28 cellular contexts compared by ENCODE assay signal in the genomic region with DNA sequence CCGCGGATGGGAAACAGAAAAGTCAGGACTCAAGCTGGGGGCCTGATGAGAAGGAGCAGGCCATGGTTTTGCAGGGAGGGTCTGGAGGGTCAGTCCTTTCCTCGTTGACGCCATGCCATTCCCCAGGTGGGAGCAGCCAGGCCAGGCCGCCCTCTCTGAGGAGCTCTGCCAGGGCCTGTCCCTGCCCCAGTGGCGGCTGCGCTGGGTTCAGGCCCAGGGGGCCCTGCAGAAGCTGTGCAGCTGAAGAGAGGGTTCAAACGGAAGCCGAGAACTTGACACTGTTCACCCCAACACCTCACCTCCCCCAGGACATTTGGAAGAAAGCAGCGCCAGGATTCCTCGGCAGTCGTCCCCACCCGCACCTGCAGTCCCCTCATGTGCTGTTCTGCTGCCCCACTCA. TPM values are rescaled to one million over a fixed set of nuclear protein-coding genes. Genes with fewer than 3 reads are reported as not detected.
DNase-seq lines count a peak whose midpoint lies in the region; ATAC-seq and TF ChIP-seq lines count a peak whose summit lies in the region.
"Had no signal": no experiment of that assay in that cellular context is flagged by ENCODE, and none has a peak within 500 bp of the region (broad histone marks: within the 10 kb centered on the region; RNA-seq: fewer than 3 reads in every experiment).

No MANE protein-coding gene starts in this region.

- intact Hi-C loops in CD4-positive, alpha-beta T cell (cut with DNase I, micrococcal nuclease), result no loop called here
- intact Hi-C loops in stomach (cut with DNase I; ENCODE audit: low total_unique reads), result no loop called here

- H3K4me1 Mint-ChIP-seq in activated T-cell treated with anti-CD3 and anti-CD28 coated beads, Interleukin-2, amount 50 U/mL, for 24 hours (ENCODE audit: low read depth), result no peaks in the 10 kb centered on the region
- no peaks in the 10 kb centered on the region for H3K4me1 Mint-ChIP-seq in activated T-cell treated with anti-CD3 and anti-CD28 coated beads, Interleukin-2, amount 50 U/mL, for 72 hours (ENCODE audit: low read depth)
- peaks cover 4% of the 10 kb centered on the region for H3K4me1 Mint-ChIP-seq in CD4-positive, alpha-beta T cell (ENCODE audit: low read depth)
- no peaks in the 10 kb centered on the region for H3K4me1 Mint-ChIP-seq in neural crest cell
- H3K4me1 Mint-ChIP-seq: IgD-negative memory B cell had no signal

- no peak overlapping the region for H3K4me3 Mint-ChIP-seq in activated T-cell treated with anti-CD3 and anti-CD28 coated beads, Interleukin-2, amount 50 U/mL, for 24 hours
- H3K4me3 Mint-ChIP-seq in activated T-cell treated with anti-CD3 and anti-CD28 coated beads, Interleukin-2, amount 50 U/mL, for 72 hours, result no peak overlapping the region
- H3K4me3 Mint-ChIP-seq in CD4-positive, alpha-beta T cell, result no peak overlapping the region
- peak overlapping the region; percentile 54 for H3K4me3 Mint-ChIP-seq in neural crest cell

- TF ChIP-seq POLR2A in stomach (IDR thresholded peaks at IDR 0.05), result no peak

- CTCF ChIA-PET in CD4-positive, alpha-beta T cell (lab: Charles Lee), result no interaction called here
- CTCF ChIA-PET in RWPE1 (lab: Yijun Ruan, JAX), result no interaction called here

- ATAC-seq in activated T-cell treated with anti-CD3 and anti-CD28 coated beads, Interleukin-2, amount 50 U/mL, for 72 hours (replicated peaks in 1 of 2), result no peak
- ATAC-seq in CD4-positive, alpha-beta T cell (ENCODE audit: poor library complexity), result no peak
- no peak for ATAC-seq in HG03095 (IDR thresholded peaks at IDR 0.05; ENCODE audit: unreplicated experiment)
- ATAC-seq in GM18909 (IDR thresholded peaks at IDR 0.05; ENCODE audit: poor library complexity, unreplicated experiment), result no peak

- H3K27ac Mint-ChIP-seq in activated T-cell treated with anti-CD3 and anti-CD28 coated beads, Interleukin-2, amount 50 U/mL, for 24 hours, result peak overlapping the region; percentile 50
- no peak overlapping the region for H3K27ac Mint-ChIP-seq in activated T-cell treated with anti-CD3 and anti-CD28 coated beads, Interleukin-2, amount 50 U/mL, for 72 hours
- peak overlapping the region; percentile 5 for H3K27ac Mint-ChIP-seq in CD4-positive, alpha-beta T cell
- H3K27ac Mint-ChIP-seq in neural crest cell (ENCODE audit: unreplicated experiment), result no peak overlapping the region

- no peaks in the 10 kb centered on the region for H3K27me3 Mint-ChIP-seq in activated T-cell treated with anti-CD3 and anti-CD28 coated beads, Interleukin-2, amount 50 U/mL, for 24 hours
- H3K27me3 Mint-ChIP-seq in activated T-cell treated with anti-CD3 and anti-CD28 coated beads, Interleukin-2, amount 50 U/mL, for 72 hours (ENCODE audit: low read depth), result no peaks in the 10 kb centered on the region
- H3K27me3 Mint-ChIP-seq in CD4-positive, alpha-beta T cell, result no peaks in the 10 kb centered on the region
- no peaks in the 10 kb centered on the region for H3K27me3 Mint-ChIP-seq in neural crest cell (ENCODE audit: low read depth)
- H3K27me3 Mint-ChIP-seq: CD4-positive, CD25-positive, alpha-beta regulatory T cell; IgD-negative memory B cell had no signal

- H3K27ac ChIP-seq in CD4-positive, alpha-beta T cell (ENCODE audit: low read depth, low read length), result no peak overlapping the region
- H3K27ac ChIP-seq in RWPE1 (peak overlapping the region; percentile 17; the same call in 1 of the 2 replicates), stomach (no peak overlapping the region)
- H3K27ac ChIP-seq: BLaER1, HL-60, SK-N-MC had no signal

- peaks cover 0 to 41% (median 32%) of the 10 kb centered on the region in 4 donors for H3K36me3 ChIP-seq in stomach

- no peak for TF ChIP-seq EP300 in stomach (IDR thresholded peaks at IDR 0.05)

- POLR2A ChIA-PET in CD4-positive, alpha-beta T cell (lab: Charles Lee), result no interaction called here
- POLR2A ChIA-PET in RWPE1 (lab: Yijun Ruan, JAX; ENCODE audit: low non-redundant PET), result no interaction called here

- H3K27me3 ChIP-seq in CD4-positive, alpha-beta T cell (ENCODE audit: control insufficient read depth, insufficient read depth, low read length), result no peaks in the 10 kb centered on the region
- no peaks in the 10 kb centered on the region for H3K27me3 ChIP-seq in stomach
- H3K27me3 ChIP-seq: BLaER1 had no signal

- no peak for TF ChIP-seq CTCF in CD4-positive, alpha-beta T cell (IDR thresholded peaks at IDR 0.05)
- TF ChIP-seq CTCF in RWPE1 (conservative IDR thresholded peaks at IDR 0.05; ENCODE audit: low read depth) (no peak), neural crest cell (conservative IDR thresholded peaks at IDR 0.05) (no peak), stomach (IDR thresholded peaks at IDR 0.05) (no peak)

- no peaks in the 10 kb centered on the region for H3K9me3 Mint-ChIP-seq in activated T-cell treated with anti-CD3 and anti-CD28 coated beads, Interleukin-2, amount 50 U/mL, for 24 hours
- no peaks in the 10 kb centered on the region for H3K9me3 Mint-ChIP-seq in activated T-cell treated with anti-CD3 and anti-CD28 coated beads, Interleukin-2, amount 50 U/mL, for 72 hours
- no peaks in the 10 kb centered on the region for H3K9me3 Mint-ChIP-seq in CD4-positive, alpha-beta T cell
- no peaks in the 10 kb centered on the region for H3K9me3 Mint-ChIP-seq in neural crest cell
- H3K9me3 Mint-ChIP-seq: IgD-negative memory B cell had no signal

- no peaks in the 10 kb centered on the region for H3K9me3 ChIP-seq in CD4-positive, alpha-beta T cell (ENCODE audit: control insufficient read depth, low read length)
- no peaks in the 10 kb centered on the region for H3K9me3 ChIP-seq in stomach
- H3K9me3 ChIP-seq: BLaER1 had no signal

- 86 to 94% (median 93%) methylated on average over 13 of the region's 13 CpGs for WGBS in stomach, 5 donors

- DNase-seq in activated T-cell treated with anti-CD3 and anti-CD28 coated beads, Interleukin-2, amount 50 U/mL, for 24 hours, result no peak
- DNase-seq in activated T-cell treated with anti-CD3 and anti-CD28 coated beads, Interleukin-2, amount 50 U/mL, for 72 hours, result no peak
- no peak for DNase-seq in CD4-positive, alpha-beta T cell
- DNase-seq in RWPE1 (ENCODE audit: low spot score), result no peak
- no peak for DNase-seq in neural crest cell (ENCODE audit: low read depth, low spot score)
- no peak for DNase-seq in stomach
- DNase-seq: CD4-positive, CD25-positive, alpha-beta regulatory T cell; DMS53; H7; Karpas-422; NCI-H1092; NCI-H1417 treated with DMSO at 0.1 percent for 48 hours; NCI-H1694 treated with DMSO at 0.1 percent for 48 hours; NCI-H2081 treated with DMSO at 0.1 percent for 48 hours; NCI-H2171; NCI-H226; NCI-H510A; NCI-H69; SIG-M5 had no signal

- peaks cover 0 to 3% (median 2%) of the 10 kb centered on the region in 4 donors for H3K4me1 ChIP-seq in stomach

- H3K36me3 Mint-ChIP-seq in activated T-cell treated with anti-CD3 and anti-CD28 coated beads, Interleukin-2, amount 50 U/mL, for 24 hours (ENCODE audit: low read depth), result peaks cover 56% of the 10 kb centered on the region
- H3K36me3 Mint-ChIP-seq in activated T-cell treated with anti-CD3 and anti-CD28 coated beads, Interleukin-2, amount 50 U/mL, for 72 hours (ENCODE audit: insufficient read depth in 2 of 2), result peaks cover 4 to 5% of the 10 kb centered on the region in 2 donors
- H3K36me3 Mint-ChIP-seq in CD4-positive, alpha-beta T cell (ENCODE audit: low read depth), result peaks cover 14% of the 10 kb centered on the region
- no peaks in the 10 kb centered on the region for H3K36me3 Mint-ChIP-seq in neural crest cell (ENCODE audit: low read depth)

- no peak overlapping the region for H3K4me3 ChIP-seq in stomach
- H3K4me3 ChIP-seq: BLaER1, SK-N-MC had no signal

RNA-seq across cellular contexts. Expression of a gene that starts 6.1 kb away (rescaled TPM):
- total RNA-seq in activated T-cell treated with anti-CD3 and anti-CD28 coated beads, Interleukin-2, amount 50 U/mL, for 72 hours, result 100 to 1,000 TPM; 105 to 130 TPM
- total RNA-seq in CD4-positive, alpha-beta T cell, result 10 to 100 TPM; 45.7 to 48.8 TPM
- total RNA-seq in neural crest cell (88.1 and 96.8 TPM in 2 replicates), stomach (100 to 1,000 TPM in 1 of 5 donors, 10 to 100 TPM in 4; 26.6 to 133 (median 46.9) TPM)
- 10 to 100 TPM; 56.5 to 60.8 (median 58.6) TPM for polyA plus RNA-seq in stomach

RNA-seq across cellular contexts. Expression of a gene that starts 10.2 kb away (rescaled TPM):
- total RNA-seq in activated T-cell treated with anti-CD3 and anti-CD28 coated beads, Interleukin-2, amount 50 U/mL, for 72 hours, result 10 to 100 TPM; 39.2 to 55.3 TPM
- 10 to 100 TPM; 28.4 to 29.9 TPM for total RNA-seq in CD4-positive, alpha-beta T cell
- total RNA-seq in neural crest cell (52.8 and 55.9 TPM in 2 replicates), stomach (10 to 100 TPM in 1 of 5 donors, 1 to 10 TPM in 4; 4.1 to 23.2 (median 4.9) TPM)
- polyA plus RNA-seq in stomach, result 10 to 100 TPM in 1 of 3 donors, 1 to 10 TPM in 2; 4.4 to 17.0 (median 5.6) TPM

RNA-seq across cellular contexts. Expression of a gene that starts 18.8 kb away (rescaled TPM):
- 1 to 10 TPM; 1.7 to 2.5 TPM for total RNA-seq in activated T-cell treated with anti-CD3 and anti-CD28 coated beads, Interleukin-2, amount 50 U/mL, for 72 hours
- total RNA-seq in CD4-positive, alpha-beta T cell, result under 1 TPM; 0.58 to 0.59 TPM
- total RNA-seq in neural crest cell, result 1.7 and 1.8 TPM in 2 replicates
- total RNA-seq in stomach, result 10 to 100 TPM in 1 of 5 donors, under 1 TPM in 1, not detected in 3; 0.55 to 11.7 TPM
- 1 to 10 TPM; 4.5 to 6.3 (median 6.1) TPM for polyA plus RNA-seq in stomach
- total RNA-seq: CD4-positive, CD25-positive, alpha-beta regulatory T cell; Daoy; G401 had no signal

RNA-seq across cellular contexts. Expression of a gene that starts 25.4 kb away (rescaled TPM):
- 100 to 1,000 TPM; 277 to 288 TPM for total RNA-seq in activated T-cell treated with anti-CD3 and anti-CD28 coated beads, Interleukin-2, amount 50 U/mL, for 72 hours
- total RNA-seq in CD4-positive, alpha-beta T cell, result 100 to 1,000 TPM; 136 to 144 TPM
- 329 and 339 TPM in 2 replicates for total RNA-seq in neural crest cell
- 100 to 1,000 TPM; 198 to 680 (median 373) TPM for total RNA-seq in stomach
- polyA plus RNA-seq in stomach, result 1,000 to 10,000 TPM; 1,105 to 1,293 (median 1,217) TPM

RNA-seq across cellular contexts. Expression of a gene that starts 36.8 kb away (rescaled TPM):
- total RNA-seq in activated T-cell treated with anti-CD3 and anti-CD28 coated beads, Interleukin-2, amount 50 U/mL, for 72 hours, result not detected
- total RNA-seq in CD4-positive, alpha-beta T cell, result not detected
- total RNA-seq in neural crest cell (not detected in 2 replicates), stomach (not detected)
- polyA plus RNA-seq in stomach, result not detected
- total RNA-seq: CD4-positive, CD25-positive, alpha-beta regulatory T cell; Daoy; G401; H7 had no signal
- polyA plus RNA-seq: AG04450; CD4-positive, CD25-positive, alpha-beta regulatory T cell; IgD-negative memory B cell had no signal

Comparison
In these comparisons a context has a peak if more than half of its experiments do, and no peak if none do; other contexts are left out.
1. H3K27ac Mint-ChIP-seq: peak in activated T-cell treated with anti-CD3 and anti-CD28 coated beads, Interleukin-2, amount 50 U/mL, for 24 hours (single experiment) and CD4-positive, alpha-beta T cell (single experiment); none in activated T-cell treated with anti-CD3 and anti-CD28 coated beads, Interleukin-2, amount 50 U/mL, for 72 hours (single experiment) and neural crest cell (single experiment).